In genomic region chr9:35791321-35791921, GRCh38 we compare ENCODE assay signal across 9 cellular contexts. TPM values are rescaled to one million over a fixed set of nuclear protein-coding genes. Genes with fewer than 3 reads are reported as not detected.
DNase-seq lines count a peak whose midpoint lies in the region; ATAC-seq lines count a peak whose summit lies in the region.
"Had no signal": no experiment of that assay in that cellular context is flagged by ENCODE, and none has a peak within 500 bp of the region (broad histone marks: within the 10 kb centered on the region; RNA-seq: fewer than 3 reads in every experiment).

NPR2 (plus strand) TSS chr9:35791591; CDS start chr9:35792409, 818 bp downstream.

- no peaks in the 10 kb centered on the region for H3K27me3 ChIP-seq in right cardiac atrium (ENCODE audit: control insufficient read depth, insufficient read depth)

- intact Hi-C loops in right cardiac atrium (cut with DNase I), result loop anchor here (2.0 to 5.0 kb wide), 3 partner anchors 36 to 91 kb away; partner anchors contain the start of genes FAM221B (in 1 of the 4) and TMEM8B (in 1 of the 4)

- DNase-seq in EH (ENCODE audit: low read depth), result peak; percentile 58
- DNase-seq in amniotic epithelial cell (ENCODE audit: low read depth), result peak; percentile 24
- peak; percentile 59 to 84 (median 84) for DNase-seq in right cardiac atrium
- DNase-seq in renal cortical epithelial cell (ENCODE audit: low read depth), result no peak
- DNase-seq in middle frontal gyrus (ENCODE audit: extremely low spot score, low spot score), result no peak
- no peak for DNase-seq in NCI-H510A (lab: John Stamatoyannopoulos, UW)
- no peak for DNase-seq in NCI-H345 (lab: John Stamatoyannopoulos, UW)
- DNase-seq: NCI-H446 treated with DMSO at 0.1 percent for 48 hours had no signal

- H3K4me1 ChIP-seq in right cardiac atrium (ENCODE audit: control insufficient read depth, insufficient read depth, low read length), result no peaks in the 10 kb centered on the region

- ATAC-seq in right cardiac atrium, result peak; percentile 73 to 79
- no peak for ATAC-seq in HG03159 (IDR thresholded peaks at IDR 0.05; ENCODE audit: unreplicated experiment)

- H3K9me3 ChIP-seq in right cardiac atrium (ENCODE audit: control insufficient read depth, low read length), result no peaks in the 10 kb centered on the region

- H3K4me3 ChIP-seq in right cardiac atrium (ENCODE audit: low read length), result peak within 1 kb of the TSS; percentile 58

- peak within 1 kb of the TSS; percentile 81 for H3K27ac ChIP-seq in right cardiac atrium (ENCODE audit: low read length)

- WGBS in right cardiac atrium, result 5% methylated on average over 55 of the region's 62 CpGs

RNA-seq across cellular contexts. Expression of gene NPR2, which starts in this region (rescaled TPM):
- total RNA-seq in right cardiac atrium (10 to 100 TPM; 21.3 to 29.9 (median 26.3) TPM), renal cortical epithelial cell (13.9 and 35.6 TPM in 2 replicates)
- polyA plus RNA-seq in right cardiac atrium, result 24.7 TPM

Comparison
In these comparisons a context has a peak if more than half of its experiments do, and no peak if none do; other contexts are left out.
1. DNase-seq: peak in EH (single experiment), amniotic epithelial cell (single experiment) and right cardiac atrium (3 of 3); none in renal cortical epithelial cell (single experiment), middle frontal gyrus (single experiment), NCI-H510A (single experiment) and NCI-H345 (single experiment).